Comparison of ENCODE assay signal across 22 cellular contexts in the genomic region with DNA sequence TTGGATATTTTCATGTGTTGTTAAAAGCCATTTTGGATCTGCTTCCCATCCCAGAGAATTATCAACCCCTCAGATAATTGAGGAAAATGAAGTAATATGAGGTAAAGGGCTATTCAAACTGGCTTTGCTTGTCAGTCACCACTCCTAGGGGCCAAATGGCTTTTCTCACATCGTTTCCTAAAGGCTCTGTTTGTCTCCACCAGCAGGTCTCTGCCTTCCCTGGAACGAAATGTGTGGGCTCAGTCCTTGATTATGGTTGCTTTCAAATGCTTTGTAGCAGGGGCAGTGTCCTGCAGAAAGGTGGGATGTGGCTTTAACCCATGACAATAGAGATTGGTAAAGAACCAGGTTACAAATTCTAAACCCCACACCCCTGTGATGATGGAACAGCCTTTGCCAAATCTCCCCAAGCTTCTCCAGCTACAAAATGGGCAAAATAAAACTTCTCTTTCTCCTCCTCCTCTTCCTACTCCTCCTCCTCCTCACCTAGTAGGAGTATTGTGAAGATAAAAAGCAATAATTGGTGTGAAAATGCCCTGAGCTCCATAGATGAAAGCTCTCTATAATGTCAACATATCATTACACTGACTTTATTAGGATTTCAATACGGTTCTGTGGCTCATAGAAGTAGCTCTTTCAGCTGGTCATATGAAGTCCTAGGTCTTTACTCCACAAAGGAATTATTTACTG.
"Had no signal": no experiment of that assay in that cellular context is flagged by ENCODE, and none has a peak within 500 bp of the region (broad histone marks: within the 10 kb centered on the region; RNA-seq: fewer than 3 reads in every experiment).

No MANE protein-coding gene starts in this region.

- H3K9me3 Mint-ChIP-seq: activated B cell treated with CpG ODN at 0.5 μM for 24 hours; activated CD4-positive, alpha-beta memory T cell treated with anti-CD3 and anti-CD28 coated beads, Interleukin-2, amount 10 ng/mL, durations not matched to agents 7 days and 5 days; activated naive CD8-positive, alpha-beta T cell treated with anti-CD3 and anti-CD28 coated beads for 36 hours; activated T-helper 17 cell treated with anti-CD3 and anti-CD28 coated beads, Interleukin-2, amount 50 U/mL, for 72 hours; nephron; stimulated activated naive B cell treated with anti-CD40 and anti-IgM and Interleukin-4, amounts not matched to agents 10 μg/mL and 1 μg/mL and 100 μg/mL, for 72 hours had no signal

- DNase-seq: activated B cell treated with CpG ODN at 0.5 μM for 24 hours; activated CD4-positive, alpha-beta memory T cell treated with anti-CD3 and anti-CD28 coated beads, Interleukin-2, amount 10 ng/mL, durations not matched to agents 7 days and 5 days; activated CD4-positive, alpha-beta T cell treated with anti-CD3 and anti-CD28 coated beads for 48 hours; activated CD8-positive, alpha-beta memory T cell treated with anti-CD3 and anti-CD28 coated beads, Interleukin-2, amount 10 ng/mL, durations not matched to agents 7 days and 5 days; activated naive CD4-positive, alpha-beta T cell; activated naive CD8-positive, alpha-beta T cell treated with anti-CD3 and anti-CD28 coated beads for 36 hours; amniotic stem cell; erythroblast; foreskin melanocyte; hypothalamus; left lung; midbrain; occipital lobe; retina; spleen; stimulated activated naive B cell treated with anti-CD40 and anti-IgM and Interleukin-4, amounts not matched to agents 10 μg/mL and 1 μg/mL and 100 μg/mL, for 72 hours; T-helper 9 cell; uterus had no signal

- H3K4me3 ChIP-seq: cardiac muscle cell, left lung, spleen, tibial nerve, uterus had no signal

- H3K27me3 Mint-ChIP-seq: activated B cell treated with CpG ODN at 0.5 μM for 24 hours; activated naive CD8-positive, alpha-beta T cell treated with anti-CD3 and anti-CD28 coated beads for 36 hours; activated T-helper 17 cell treated with anti-CD3 and anti-CD28 coated beads, Interleukin-2, amount 50 U/mL, for 72 hours had no signal

- H3K4me1 Mint-ChIP-seq: activated CD4-positive, alpha-beta memory T cell treated with anti-CD3 and anti-CD28 coated beads, Interleukin-2, amount 10 ng/mL, durations not matched to agents 7 days and 5 days; activated naive CD8-positive, alpha-beta T cell treated with anti-CD3 and anti-CD28 coated beads for 36 hours; activated T-helper 17 cell treated with anti-CD3 and anti-CD28 coated beads, Interleukin-2, amount 50 U/mL, for 72 hours had no signal

- H3K36me3 Mint-ChIP-seq: activated CD8-positive, alpha-beta memory T cell treated with anti-CD3 and anti-CD28 coated beads, Interleukin-2, amount 10 ng/mL, durations not matched to agents 7 days and 5 days; activated naive CD8-positive, alpha-beta T cell treated with anti-CD3 and anti-CD28 coated beads for 36 hours had no signal

- H3K27ac Mint-ChIP-seq: activated B cell treated with CpG ODN at 0.5 μM for 24 hours; activated CD4-positive, alpha-beta memory T cell treated with anti-CD3 and anti-CD28 coated beads, Interleukin-2, amount 10 ng/mL, durations not matched to agents 7 days and 5 days; activated CD8-positive, alpha-beta memory T cell treated with anti-CD3 and anti-CD28 coated beads, Interleukin-2, amount 10 ng/mL, durations not matched to agents 7 days and 5 days; activated naive CD8-positive, alpha-beta T cell treated with anti-CD3 and anti-CD28 coated beads for 36 hours; activated T-helper 17 cell treated with anti-CD3 and anti-CD28 coated beads, Interleukin-2, amount 50 U/mL, for 72 hours; stimulated activated naive B cell treated with anti-CD40 and anti-IgM and Interleukin-4, amounts not matched to agents 10 μg/mL and 1 μg/mL and 100 μg/mL, for 72 hours had no signal

- H3K27ac ChIP-seq: cardiac muscle cell, left lung, spleen, tibial nerve, uterus had no signal

- H3K4me3 Mint-ChIP-seq: activated B cell treated with CpG ODN at 0.5 μM for 24 hours; activated CD4-positive, alpha-beta memory T cell treated with anti-CD3 and anti-CD28 coated beads, Interleukin-2, amount 10 ng/mL, durations not matched to agents 7 days and 5 days; activated CD8-positive, alpha-beta memory T cell treated with anti-CD3 and anti-CD28 coated beads, Interleukin-2, amount 10 ng/mL, durations not matched to agents 7 days and 5 days; activated naive CD8-positive, alpha-beta T cell treated with anti-CD3 and anti-CD28 coated beads for 36 hours; activated T-helper 17 cell treated with anti-CD3 and anti-CD28 coated beads, Interleukin-2, amount 50 U/mL, for 72 hours; nephron; stimulated activated naive B cell treated with anti-CD40 and anti-IgM and Interleukin-4, amounts not matched to agents 10 μg/mL and 1 μg/mL and 100 μg/mL, for 72 hours had no signal

- H3K27me3 ChIP-seq: left lung, spleen, tibial nerve, uterus had no signal

- ATAC-seq: activated CD8-positive, alpha-beta memory T cell treated with anti-CD3 and anti-CD28 coated beads, Interleukin-2, amount 10 ng/mL, durations not matched to agents 7 days and 5 days; activated T-helper 17 cell treated with anti-CD3 and anti-CD28 coated beads, Interleukin-2, amount 50 U/mL, for 72 hours; left lung; stimulated activated naive B cell treated with anti-CD40 and anti-IgM and Interleukin-4, amounts not matched to agents 10 μg/mL and 1 μg/mL and 100 μg/mL, for 72 hours had no signal
